In the genomic region with DNA sequence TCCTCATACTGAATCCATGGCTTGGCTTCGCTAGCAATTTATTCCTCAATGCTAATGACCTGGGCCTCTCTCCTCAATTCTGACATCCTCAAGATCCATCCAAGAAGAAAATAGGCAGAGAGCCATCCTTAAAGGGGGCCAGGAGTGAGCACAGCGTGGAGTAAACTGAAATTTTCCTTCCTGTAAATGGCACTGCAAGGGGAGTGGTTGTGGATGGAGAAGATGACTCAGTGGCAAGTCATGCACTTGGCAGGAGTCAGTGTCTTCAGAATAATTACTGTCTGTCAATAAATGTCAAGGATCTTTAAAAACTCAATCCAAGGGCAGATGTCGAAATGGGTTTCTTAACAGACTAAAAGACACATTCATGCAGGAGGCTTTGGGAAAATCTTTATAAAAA, we compare ENCODE assay signal across 23 cellular contexts.
DNase-seq lines count a peak whose midpoint lies in the region; ATAC-seq and TF ChIP-seq lines count a peak whose summit lies in the region.
"Had no signal": no experiment of that assay in that cellular context is flagged by ENCODE, and none has a peak within 500 bp of the region (broad histone marks: within the 10 kb centered on the region; RNA-seq: fewer than 3 reads in every experiment).

No MANE protein-coding gene starts in this region.

- ATAC-seq in HG02610 (IDR thresholded peaks at IDR 0.05; ENCODE audit: unreplicated experiment), result no peak

- DNase-seq in MG63 (peak; percentile 73), adrenal gland (peak; percentile 36 to 79 (median 63)), islet precursor cell (peak; percentile 78), renal cortical epithelial cell (ENCODE audit: low read depth) (peak; percentile 75), NCI-H1436 treated with DMSO at 0.1 percent for 48 hours (lab: John Stamatoyannopoulos, UW) (no peak), hypothalamus (lab: John Stamatoyannopoulos, UW) (no peak), C1 segment of cervical spinal cord (lab: John Stamatoyannopoulos, UW) (no peak)
- DNase-seq: activated CD4-positive, alpha-beta T cell treated with anti-CD3 and anti-CD28 coated beads for 4 hours; activated CD8-positive, alpha-beta memory T cell treated with anti-CD3 and anti-CD28 coated beads for 24 hours; activated effector memory CD4-positive, alpha-beta T cell treated with anti-CD3 and anti-CD28 coated beads, Interleukin-2, amount 50 U/mL, for 16 hours; activated naive CD8-positive, alpha-beta T cell treated with anti-CD3 and anti-CD28 coated beads, Interleukin-2, amount 10 ng/mL, durations not matched to agents 7 days and 5 days; activated T-cell treated with anti-CD3 and anti-CD28 coated beads, Interleukin-2, amount 50 U/mL, for 1 hour; CD4-positive, CD25-positive, alpha-beta regulatory T cell; central memory CD4-positive, alpha-beta T cell; DMS 273 treated with DMSO at 0.1 percent for 48 hours; NCI-H1092 treated with DMSO at 0.1 percent for 48 hours; NCI-H2081; NCI-H226; SHP77 had no signal

- WGBS in adrenal gland, 4 donors, result 32 to 48% (median 43%) methylated on average over 3 of the region's 3 CpGs

- intact Hi-C loops in adrenal gland (cut with DNase I), result no loop called here

- H3K9me3 ChIP-seq in MG63, result no peaks in the 10 kb centered on the region
- H3K9me3 ChIP-seq in adrenal gland (replicated peaks in 1 of 3), result no peaks in the 10 kb centered on the region
- H3K9me3 ChIP-seq: thoracic aorta had no signal

- no peak for TF ChIP-seq POLR2A in adrenal gland (IDR thresholded peaks at IDR 0.05)

- no peaks in the 10 kb centered on the region for H3K36me3 ChIP-seq in MG63
- no peaks in the 10 kb centered on the region for H3K36me3 ChIP-seq in adrenal gland (replicated peaks in 1 of 2)
- H3K36me3 ChIP-seq: thoracic aorta had no signal

- peaks cover 0 to 6% of the 10 kb centered on the region in 2 donors for H3K4me1 ChIP-seq in adrenal gland (replicated peaks in 1 of 2)

- H3K4me3 ChIP-seq in MG63 (no peak overlapping the region), adrenal gland (no peak overlapping the region)
- H3K4me3 ChIP-seq: lung, thoracic aorta had no signal

- H3K27me3 ChIP-seq in MG63 (no peaks in the 10 kb centered on the region), adrenal gland (no peaks in the 10 kb centered on the region)

- no peak for TF ChIP-seq CTCF in adrenal gland (IDR thresholded peaks at IDR 0.05)

- H3K27ac ChIP-seq in adrenal gland, result peak overlapping the region in 3 of 5 donors; percentile 35 to 81 (median 78)
- H3K27ac ChIP-seq: HL-60, thoracic aorta had no signal

Comparison
In these comparisons a context has a peak if more than half of its experiments do, and no peak if none do; other contexts are left out.
1. DNase-seq: peak in MG63 (single experiment), adrenal gland (7 of 7), islet precursor cell (single experiment) and renal cortical epithelial cell (single experiment); none in NCI-H1436 treated with DMSO at 0.1 percent for 48 hours (single experiment), hypothalamus (0 of 51) and C1 segment of cervical spinal cord (0 of 14).